19 cellular contexts compared by ENCODE assay signal in the genomic region with DNA sequence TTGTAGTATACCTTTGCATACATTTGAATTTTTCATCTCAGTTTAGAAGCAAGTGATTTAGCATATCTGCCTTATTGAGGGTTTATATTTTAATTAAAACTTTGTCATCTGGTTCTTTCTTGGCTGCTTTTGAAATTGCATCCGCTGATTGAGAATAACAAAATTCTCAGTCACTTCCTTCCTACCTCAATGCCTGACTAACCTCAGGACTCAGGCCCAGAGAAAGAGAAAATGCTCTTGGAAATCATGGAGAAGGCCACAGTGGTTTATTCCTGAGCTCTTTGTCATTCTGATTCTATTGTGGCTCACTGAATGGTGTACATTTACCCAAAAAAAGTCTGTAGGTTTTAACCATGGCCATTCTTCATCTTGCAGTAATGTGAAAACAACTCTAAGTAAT.
DNase-seq lines count a peak whose midpoint lies in the region; ATAC-seq and TF ChIP-seq lines count a peak whose summit lies in the region.
"Had no signal": no experiment of that assay in that cellular context is flagged by ENCODE, and none has a peak within 500 bp of the region (broad histone marks: within the 10 kb centered on the region; RNA-seq: fewer than 3 reads in every experiment).

No MANE protein-coding gene starts in this region.

- no peak overlapping the region for H3K4me3 ChIP-seq in lower leg skin (ENCODE audit: low read depth, poor library complexity, severe bottlenecking)
- H3K4me3 ChIP-seq: lung, sigmoid colon, SJCRH30 had no signal

- DNase-seq in NCI-H1092 treated with DMSO at 0.1 percent for 48 hours (lab: John Stamatoyannopoulos, UW) (peak; percentile 32), NCI-H1092 (lab: John Stamatoyannopoulos, UW) (no peak), NCI-H526 treated with DMSO at 0.1 percent for 48 hours (lab: John Stamatoyannopoulos, UW) (peak; percentile 46), endothelial cell (ENCODE audit: low spot score) (no peak), pulmonary artery endothelial cell (ENCODE audit: low read depth, low spot score) (peak; percentile 30), lower leg skin (ENCODE audit: low spot score in 2 of 2) (no peak), left cardiac atrium (no peak)
- DNase-seq: activated CD4-positive, alpha-beta T cell treated with anti-CD3 and anti-CD28 coated beads, Interleukin-2, amount 50 U/mL, for 48 hours; aorta; NCI-H187; sigmoid colon; stimulated activated CD4-positive, alpha-beta T cell treated with anti-CD3 and anti-CD28 coated beads, Interleukin-4, amount 100 ng/mL, for 4 hours had no signal

- 73% methylated on average over 1 of the region's 1 CpG for WGBS in lower leg skin, 2 donors

- H3K4me3 Mint-ChIP-seq in endothelial cell (ENCODE audit: unreplicated experiment), result no peak overlapping the region
- H3K4me3 Mint-ChIP-seq: activated T-helper 1 cell treated with anti-CD3 and anti-CD28 coated beads, Interleukin-12 subunit alpha, Interleukin-12 subunit beta, Interleukin-2, Interleukin-4 antibody, amounts not matched to agents 30 ng/mL and 10 ng/mL and 1 ng/mL, durations not matched to agents 14 hours and 24 hours and 36 hours; neural crest cell; stimulated activated effector memory CD8-positive, alpha-beta T cell treated with anti-CD3 and anti-CD28 coated beads, Interleukin-12 subunit alpha, Interleukin-12 subunit beta, amount 100 ng/mL, for 72 hours; type B pancreatic cell had no signal

- no peaks in the 10 kb centered on the region for H3K36me3 Mint-ChIP-seq in endothelial cell (ENCODE audit: low read depth, unreplicated experiment)
- H3K36me3 Mint-ChIP-seq: stimulated activated effector memory CD8-positive, alpha-beta T cell treated with anti-CD3 and anti-CD28 coated beads, Interleukin-12 subunit alpha, Interleukin-12 subunit beta, amount 100 ng/mL, for 72 hours; type B pancreatic cell had no signal

- TF ChIP-seq CTCF in endothelial cell (IDR thresholded peaks at IDR 0.05; ENCODE audit: unreplicated experiment) (no peak), lower leg skin (IDR thresholded peaks at IDR 0.05) (no peak)

- H3K9me3 Mint-ChIP-seq in endothelial cell (ENCODE audit: unreplicated experiment), result no peaks in the 10 kb centered on the region
- H3K9me3 Mint-ChIP-seq: activated T-helper 1 cell treated with anti-CD3 and anti-CD28 coated beads, Interleukin-12 subunit alpha, Interleukin-12 subunit beta, Interleukin-2, Interleukin-4 antibody, amounts not matched to agents 30 ng/mL and 10 ng/mL and 1 ng/mL, durations not matched to agents 14 hours and 24 hours and 36 hours; type B pancreatic cell had no signal

- intact Hi-C loops in lower leg skin (cut with DNase I; ENCODE audit: low total_unique reads), result no loop called here
- intact Hi-C loops in left cardiac atrium (cut with DNase I), result loop anchor here in 1 of 2 donors (5.0 kb wide), 1 partner anchor 151 kb away; no protein-coding TSS in a partner anchor

- TF ChIP-seq POLR2A in lower leg skin (IDR thresholded peaks at IDR 0.05), result no peak

- ATAC-seq in GM21737 (IDR thresholded peaks at IDR 0.05; ENCODE audit: unreplicated experiment) (no peak), left cardiac atrium (no peak)
- ATAC-seq: stimulated activated effector memory CD8-positive, alpha-beta T cell treated with anti-CD3 and anti-CD28 coated beads, Interleukin-12 subunit alpha, Interleukin-12 subunit beta, amount 100 ng/mL, for 72 hours had no signal

- peak overlapping the region; percentile 86 for H3K27ac Mint-ChIP-seq in endothelial cell (ENCODE audit: unreplicated experiment)
- H3K27ac Mint-ChIP-seq: activated T-helper 1 cell treated with anti-CD3 and anti-CD28 coated beads, Interleukin-12 subunit alpha, Interleukin-12 subunit beta, Interleukin-2, Interleukin-4 antibody, amounts not matched to agents 30 ng/mL and 10 ng/mL and 1 ng/mL, durations not matched to agents 14 hours and 24 hours and 36 hours; stimulated activated effector memory CD8-positive, alpha-beta T cell treated with anti-CD3 and anti-CD28 coated beads, Interleukin-12 subunit alpha, Interleukin-12 subunit beta, amount 100 ng/mL, for 72 hours; type B pancreatic cell had no signal

- no peaks in the 10 kb centered on the region for H3K27me3 Mint-ChIP-seq in endothelial cell (ENCODE audit: unreplicated experiment)
- H3K27me3 Mint-ChIP-seq: type B pancreatic cell had no signal

- peaks cover 9% of the 10 kb centered on the region for H3K4me1 Mint-ChIP-seq in endothelial cell (ENCODE audit: unreplicated experiment)
- H3K4me1 Mint-ChIP-seq: stimulated activated effector memory CD8-positive, alpha-beta T cell treated with anti-CD3 and anti-CD28 coated beads, Interleukin-12 subunit alpha, Interleukin-12 subunit beta, amount 100 ng/mL, for 72 hours had no signal

Comparison
In these comparisons a context has a peak if more than half of its experiments do, and no peak if none do; other contexts are left out.
1. DNase-seq: peak in NCI-H1092 treated with DMSO at 0.1 percent for 48 hours (single experiment), NCI-H526 treated with DMSO at 0.1 percent for 48 hours (single experiment) and pulmonary artery endothelial cell (single experiment); none in NCI-H1092 (single experiment), endothelial cell (single experiment), lower leg skin (0 of 2) and left cardiac atrium (single experiment).